Comparison of ENCODE assay signal across 24 cellular contexts in the genomic region with DNA sequence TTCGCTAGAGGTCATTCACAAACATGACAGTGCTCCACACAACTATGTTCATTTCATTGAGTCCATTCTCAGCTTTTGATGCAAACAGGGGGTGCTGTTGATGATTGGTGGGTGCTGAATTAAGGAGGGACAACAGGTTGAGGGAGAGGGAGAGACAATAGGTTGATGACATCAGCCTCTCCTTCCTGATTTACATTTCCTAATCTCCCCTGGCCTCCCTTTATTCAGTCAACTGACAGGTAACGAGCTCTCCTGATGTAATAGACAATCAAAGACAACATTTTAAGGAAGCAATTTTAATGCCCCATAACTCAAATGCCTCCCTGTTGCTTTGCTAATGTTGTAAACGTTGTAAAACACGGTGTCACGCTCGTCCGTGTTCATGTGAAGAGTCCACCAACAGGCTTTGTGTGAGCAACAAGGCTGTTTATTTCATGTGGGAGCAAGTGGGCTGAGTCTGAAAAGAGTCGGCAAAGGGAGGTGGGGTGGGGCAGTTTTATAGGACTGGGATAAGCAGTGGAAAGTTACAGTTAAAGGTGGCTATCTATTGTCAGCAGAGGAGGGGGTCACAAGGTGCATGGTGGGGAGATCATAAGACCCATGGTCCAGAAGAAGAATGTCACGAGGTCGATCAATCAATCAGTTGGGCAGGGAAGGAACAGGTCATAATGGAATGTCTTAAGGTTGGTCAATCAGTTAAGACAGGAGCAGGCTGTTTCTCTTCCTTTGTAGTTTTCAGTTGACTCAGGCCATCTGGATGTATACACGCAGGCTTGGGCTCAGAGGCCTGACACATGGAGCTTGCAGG. TPM values are rescaled to one million over a fixed set of nuclear protein-coding genes. Genes with fewer than 3 reads are reported as not detected.
DNase-seq lines count a peak whose midpoint lies in the region; FAIRE-seq and TF ChIP-seq lines count a peak whose summit lies in the region.
"Had no signal": no experiment of that assay in that cellular context is flagged by ENCODE, and none has a peak within 500 bp of the region (broad histone marks: within the 10 kb centered on the region; RNA-seq: fewer than 3 reads in every experiment).

No MANE protein-coding gene starts in this region.

- peak overlapping the region; percentile 45 for H3K4ac ChIP-seq in mesendoderm (ENCODE audit: low read depth, low read length)

- no peak overlapping the region for H2AK5ac ChIP-seq in mesendoderm (ENCODE audit: low read length)

- H3K56ac ChIP-seq in mesendoderm (ENCODE audit: low read length): no peak overlapping the region

- WGBS in mesendoderm (ENCODE audit: extremely low coverage, insufficient coverage, low lambda C conversion rate): no CpG with 5 or more reads among the region's 11 CpGs

- intact Hi-C loops in colonic mucosa (cut with DNase I): loop anchor here (10.0 kb wide), 1 partner anchor 246 kb away; the partner anchor contains the start of gene MCUB

- no peak for TF ChIP-seq CTCF in colonic mucosa (IDR thresholded peaks at IDR 0.05)

- FAIRE-seq in HTR-8/SVneo (lab: Jason Lieb, UNC): peak; percentile 4
- FAIRE-seq: GM12891, GM19239 had no signal

- DNase-seq in ELF-1 (ENCODE audit: low read depth, low spot score) (peak; percentile 18), HTR-8/SVneo (ENCODE audit: insufficient read length, low spot score) (no peak), colonic mucosa (peak; percentile 57), mesendoderm (peak; percentile 41), NCI-H510A (lab: John Stamatoyannopoulos, UW) (no peak), C1 segment of cervical spinal cord (lab: John Stamatoyannopoulos, UW) (no peak), NCI-H1048 (lab: John Stamatoyannopoulos, UW) (no peak), CD1c-positive myeloid dendritic cell (ENCODE audit: extremely low spot score) (no peak)
- DNase-seq: Calu3; CD8-positive, alpha-beta T cell; DMS53; EL; KBM-7; MV-4-11; NCI-H1417; NCI-H187; NCI-H2107; NCI-H510A treated with DMSO at 0.1 percent for 48 hours; NCI-H82 had no signal

- H3K27me3 ChIP-seq in colonic mucosa (no peaks in the 10 kb centered on the region), mesendoderm (ENCODE audit: insufficient read depth, low read length, poor library complexity) (no peaks in the 10 kb centered on the region)

- H2BK15ac ChIP-seq in mesendoderm (replicated peaks; ENCODE audit: low read depth): no peak overlapping the region

- peaks cover 2% of the 10 kb centered on the region for H3K79me2 ChIP-seq in mesendoderm (ENCODE audit: control insufficient read depth, insufficient read depth, low read length)

- no peak overlapping the region for H4K5ac ChIP-seq in mesendoderm (ENCODE audit: low read length)

- peaks cover under 1% of the 10 kb centered on the region for H3K79me1 ChIP-seq in mesendoderm (ENCODE audit: low read length)

- no peak overlapping the region for H3K27ac ChIP-seq in colonic mucosa
- no peak overlapping the region for H3K27ac ChIP-seq in mesendoderm (ENCODE audit: low read depth, low read length)

- no peak overlapping the region for H3K9ac ChIP-seq in colonic mucosa (ENCODE audit: low read depth in 2 of 2, low read length in 2 of 2)
- H3K9ac ChIP-seq in mesendoderm (ENCODE audit: low read length): no peak overlapping the region

- no peak overlapping the region for H4K8ac ChIP-seq in mesendoderm (ENCODE audit: low read depth, low read length)

- no peak overlapping the region for H3K4me2 ChIP-seq in mesendoderm (ENCODE audit: low read length)

- H3K4me1 ChIP-seq in colonic mucosa (no peaks in the 10 kb centered on the region), mesendoderm (ENCODE audit: control insufficient read depth, low read depth, low read length) (peaks cover 2% of the 10 kb centered on the region)

- no peak overlapping the region for H3K4me3 ChIP-seq in colonic mucosa
- H3K4me3 ChIP-seq in mesendoderm (ENCODE audit: low read length): no peak overlapping the region

- H3K23ac ChIP-seq in mesendoderm (ENCODE audit: low read length): no peak overlapping the region

- H3K9me3 ChIP-seq in colonic mucosa: no peaks in the 10 kb centered on the region

- H2BK5ac ChIP-seq in mesendoderm (ENCODE audit: low read length): no peak overlapping the region

- H3K36me3 ChIP-seq in colonic mucosa (no peaks in the 10 kb centered on the region), mesendoderm (ENCODE audit: control insufficient read depth, insufficient read depth, low read length) (no peaks in the 10 kb centered on the region)

- H2BK120ac ChIP-seq in mesendoderm (ENCODE audit: low read depth, low read length): no peak overlapping the region

- no peak overlapping the region for H3K18ac ChIP-seq in mesendoderm (ENCODE audit: low read length)

RNA-seq across cellular contexts. Expression of gene GAR1, which starts 4.8 kb away (rescaled TPM):
- 10 to 100 TPM; 16.8 to 21.0 TPM for total RNA-seq in colonic mucosa
- polyA plus RNA-seq in mesendoderm (2013, experiment 1 of 2): 121 TPM
- 120 TPM for polyA plus RNA-seq in mesendoderm (2013, experiment 2 of 2)

RNA-seq across cellular contexts. Expression of gene CFI, which starts 9.0 kb away (rescaled TPM):
- 1 to 10 TPM; 1.6 to 6.8 TPM for total RNA-seq in colonic mucosa
- not detected for polyA plus RNA-seq in mesendoderm (2013, experiment 1 of 2)
- polyA plus RNA-seq in mesendoderm (2013, experiment 2 of 2): not detected
- total RNA-seq: A172; CD8-positive, alpha-beta T cell had no signal

RNA-seq across cellular contexts. Expression of gene RRH, which starts 17.0 kb away (rescaled TPM):
- total RNA-seq in colonic mucosa: under 1 TPM in 1 of 2 donors, not detected in 1; 0.57 TPM
- 0.10 TPM for polyA plus RNA-seq in mesendoderm (2013, experiment 1 of 2)
- polyA plus RNA-seq in mesendoderm (2013, experiment 2 of 2): 0.11 TPM
- total RNA-seq: CD8-positive, alpha-beta T cell; H4; SK-MEL-5 had no signal

RNA-seq across cellular contexts. Expression of gene LRIT3, which starts 37.1 kb away (rescaled TPM):
- under 1 TPM in 1 of 2 donors, not detected in 1; 0.15 TPM for total RNA-seq in colonic mucosa
- polyA plus RNA-seq in mesendoderm (2013, experiment 1 of 2): 0.11 TPM
- 0.14 TPM for polyA plus RNA-seq in mesendoderm (2013, experiment 2 of 2)
- total RNA-seq: A172, H4, SK-MEL-5 had no signal

Comparison
In these comparisons a context has a peak if more than half of its experiments do, and no peak if none do; other contexts are left out.
1. DNase-seq: peak in ELF-1 (single experiment), colonic mucosa (single experiment) and mesendoderm (single experiment); none in HTR-8/SVneo (single experiment), NCI-H510A (single experiment), C1 segment of cervical spinal cord (0 of 14), NCI-H1048 (single experiment) and CD1c-positive myeloid dendritic cell (single experiment).